Comparison of ENCODE assay signal across 1 cellular context in the genomic region with DNA sequence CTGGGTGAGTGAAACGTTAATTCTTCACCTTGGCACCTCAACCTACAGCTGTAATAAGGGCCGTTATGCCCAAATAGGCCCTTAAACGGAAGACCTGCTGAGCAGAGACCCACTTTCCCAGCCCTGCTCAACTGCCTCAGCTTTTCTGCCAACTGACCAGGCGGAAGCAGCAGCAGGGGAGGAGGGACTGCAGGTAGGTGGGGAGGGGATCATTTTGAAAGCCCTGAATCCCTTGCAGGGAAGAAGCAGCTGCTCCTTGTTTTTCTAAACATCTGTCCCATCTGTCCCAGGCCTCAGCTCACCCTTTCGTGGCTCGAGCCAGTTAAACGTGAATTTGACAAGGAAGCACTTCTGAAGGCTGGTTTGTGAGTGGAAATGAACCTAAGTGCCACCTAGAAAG.
TF ChIP-seq lines count a peak whose summit lies in the region.

No MANE protein-coding gene starts in this region.

TF ChIP-seq in SK-N-SH, 30 proteins besides CTCF, POLR2A, EP300 and RAD21 (continued from another document):
- TF ChIP-seq REST (IDR thresholded peaks at IDR 0.05; ENCODE audit: low read depth, low read length) (no peak), ELF1 (IDR thresholded peaks at IDR 0.05) (no peak), FOXM1 (IDR thresholded peaks at IDR 0.05; ENCODE audit: low read depth) (no peak)
- TF ChIP-seq, protein P1, sequence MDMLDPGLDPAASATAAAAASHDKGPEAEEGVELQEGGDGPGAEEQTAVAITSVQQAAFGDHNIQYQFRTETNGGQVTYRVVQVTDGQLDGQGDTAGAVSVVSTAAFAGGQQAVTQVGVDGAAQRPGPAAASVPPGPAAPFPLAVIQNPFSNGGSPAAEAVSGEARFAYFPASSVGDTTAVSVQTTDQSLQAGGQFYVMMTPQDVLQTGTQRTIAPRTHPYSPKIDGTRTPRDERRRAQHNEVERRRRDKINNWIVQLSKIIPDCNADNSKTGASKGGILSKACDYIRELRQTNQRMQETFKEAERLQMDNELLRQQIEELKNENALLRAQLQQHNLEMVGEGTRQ (IDR thresholded peaks at IDR 0.05; ENCODE audit: borderline replicate concordance, low read depth, low read length), result no peak
